In genomic region chr1:185426761-185427698, GRCh38 we compare ENCODE assay signal across 12 cellular contexts.
DNase-seq lines count a peak whose midpoint lies in the region; ATAC-seq lines count a peak whose summit lies in the region.
"Had no signal": no experiment of that assay in that cellular context is flagged by ENCODE, and none has a peak within 500 bp of the region (broad histone marks: within the 10 kb centered on the region; RNA-seq: fewer than 3 reads in every experiment).

No MANE protein-coding gene starts in this region.

- ATAC-seq in sciatic nerve = peak; percentile 88
- no peak for ATAC-seq in HG03045 (IDR thresholded peaks at IDR 0.05; ENCODE audit: unreplicated experiment)
- no peak for ATAC-seq in HG02642 (IDR thresholded peaks at IDR 0.05; ENCODE audit: poor library complexity, unreplicated experiment)
- ATAC-seq in HG03432 (IDR thresholded peaks at IDR 0.05; ENCODE audit: unreplicated experiment) = no peak

- intact Hi-C loops in sciatic nerve (cut with DNase I) = no loop called here

- peak; percentile 45 for DNase-seq in ELR (ENCODE audit: low read depth)
- peak; percentile 74 for DNase-seq in RPMI7951 (ENCODE audit: low read depth)
- DNase-seq in fibroblast of the conjunctiva (ENCODE audit: low read depth) = peak; percentile 28
- DNase-seq in sciatic nerve (ENCODE audit: low spot score) = peak; percentile 63
- no peak for DNase-seq in DMS153 treated with DMSO at 0.1 percent for 48 hours (lab: John Stamatoyannopoulos, UW; ENCODE audit: unreplicated experiment)
- DNase-seq: COR-L47, NCI-H1105 treated with DMSO at 0.1 percent for 48 hours, retina, SHP77 had no signal
